36 cellular contexts compared by ENCODE assay signal in genomic region chr2:222287862-222288479, GRCh38. TPM values are rescaled to one million over a fixed set of nuclear protein-coding genes. Genes with fewer than 3 reads are reported as not detected.
"Had no signal": no experiment of that assay in that cellular context is flagged by ENCODE, and none has a peak within 500 bp of the region (broad histone marks: within the 10 kb centered on the region; RNA-seq: fewer than 3 reads in every experiment).

No MANE protein-coding gene starts in this region.

- H3K4me3 Mint-ChIP-seq: endodermal cell; mesothelial cell of epicardium; naive thymus-derived CD4-positive, alpha-beta T cell; nephron; stimulated activated effector memory CD8-positive, alpha-beta T cell treated with anti-CD3 and anti-CD28 coated beads, Interleukin-12 subunit alpha, Interleukin-12 subunit beta, amount 100 ng/mL, for 72 hours had no signal

- H3K9me3 Mint-ChIP-seq: endodermal cell; mesothelial cell of epicardium; nephron; stimulated activated effector memory CD8-positive, alpha-beta T cell treated with anti-CD3 and anti-CD28 coated beads, Interleukin-12 subunit alpha, Interleukin-12 subunit beta, amount 100 ng/mL, for 72 hours had no signal

- FAIRE-seq: colon, islet of Langerhans, pancreas had no signal

- H3K9me3 ChIP-seq: gastrocnemius medialis, left lung, neutrophil, pancreas, stomach, thyroid gland, vagina had no signal

- H3K36me3 ChIP-seq: gastrocnemius medialis, left lung, neutrophil, pancreas, stomach, thyroid gland, vagina had no signal

- H3K4me1 ChIP-seq: left lung, pancreas, vagina had no signal

- H3K4me3 ChIP-seq: dorsolateral prefrontal cortex, gastrocnemius medialis, left lung, pancreas, smooth muscle cell, stomach, thyroid gland, vagina had no signal

- H3K27ac ChIP-seq: dorsolateral prefrontal cortex, epithelial cell of prostate, gastrocnemius medialis, left lung, neutrophil, pancreas, stomach, thyroid gland, vagina had no signal

- H3K27ac Mint-ChIP-seq: endodermal cell; mesothelial cell of epicardium; naive thymus-derived CD4-positive, alpha-beta T cell; nephron; stimulated activated effector memory CD8-positive, alpha-beta T cell treated with anti-CD3 and anti-CD28 coated beads, Interleukin-12 subunit alpha, Interleukin-12 subunit beta, amount 100 ng/mL, for 72 hours had no signal

- H3K36me3 Mint-ChIP-seq: mesothelial cell of epicardium; stimulated activated effector memory CD8-positive, alpha-beta T cell treated with anti-CD3 and anti-CD28 coated beads, Interleukin-12 subunit alpha, Interleukin-12 subunit beta, amount 100 ng/mL, for 72 hours had no signal

- H3K4me2 ChIP-seq: smooth muscle cell had no signal

- ATAC-seq: esophagus mucosa; gastrocnemius medialis; left cardiac atrium; left lung; naive thymus-derived CD4-positive, alpha-beta T cell; pancreas; sciatic nerve; stimulated activated effector memory CD8-positive, alpha-beta T cell treated with anti-CD3 and anti-CD28 coated beads, Interleukin-12 subunit alpha, Interleukin-12 subunit beta, amount 100 ng/mL, for 72 hours had no signal

- H3K4me1 Mint-ChIP-seq: stimulated activated effector memory CD8-positive, alpha-beta T cell treated with anti-CD3 and anti-CD28 coated beads, Interleukin-12 subunit alpha, Interleukin-12 subunit beta, amount 100 ng/mL, for 72 hours had no signal

- DNase-seq: dorsolateral prefrontal cortex; effector CD8-positive, alpha-beta T cell; endodermal cell; foreskin fibroblast; gastrocnemius medialis; head of caudate nucleus; hippocampal formation; left cardiac atrium; left lung; mesenchymal stem cell; naive thymus-derived CD4-positive, alpha-beta T cell; pancreas; stimulated activated CD4-positive, alpha-beta T cell treated with anti-CD3 and anti-CD28 coated beads, Interleukin-12 subunit alpha, Interleukin-12 subunit beta, amount 100 ng/mL, for 4 hours; stimulated activated CD4-positive, alpha-beta T cell treated with anti-CD3 and anti-CD28 coated beads, Interleukin-1b, Interleukin-23, amount 100 ng/mL, for 48 hours; stimulated activated CD4-positive, alpha-beta T cell treated with anti-CD3 and anti-CD28 coated beads, Interleukin-4, amount 100 ng/mL, for 1 hour; stimulated activated naive CD4-positive, alpha-beta T cell treated with Interleukin-2 at 50 U/mL for 16 hours; stomach; thyroid gland; trophoblast cell had no signal

RNA-seq across cellular contexts. Expression of gene PAX3, which starts 10.8 kb away (rescaled TPM):
- total RNA-seq: endodermal cell; esophagus mucosa; glomerular endothelial cell; kidney epithelial cell; left lung; lung microvascular endothelial cell; mucosa of gallbladder; naive thymus-derived CD4-positive, alpha-beta T cell; omental fat pad; pancreas; sciatic nerve; stomach; thyroid gland; ureter; vagina had no signal
- polyA plus RNA-seq: naive thymus-derived CD4-positive, alpha-beta T cell; pancreas; smooth muscle cell; stomach had no signal
